8 cellular contexts compared by ENCODE assay signal in the genomic region with DNA sequence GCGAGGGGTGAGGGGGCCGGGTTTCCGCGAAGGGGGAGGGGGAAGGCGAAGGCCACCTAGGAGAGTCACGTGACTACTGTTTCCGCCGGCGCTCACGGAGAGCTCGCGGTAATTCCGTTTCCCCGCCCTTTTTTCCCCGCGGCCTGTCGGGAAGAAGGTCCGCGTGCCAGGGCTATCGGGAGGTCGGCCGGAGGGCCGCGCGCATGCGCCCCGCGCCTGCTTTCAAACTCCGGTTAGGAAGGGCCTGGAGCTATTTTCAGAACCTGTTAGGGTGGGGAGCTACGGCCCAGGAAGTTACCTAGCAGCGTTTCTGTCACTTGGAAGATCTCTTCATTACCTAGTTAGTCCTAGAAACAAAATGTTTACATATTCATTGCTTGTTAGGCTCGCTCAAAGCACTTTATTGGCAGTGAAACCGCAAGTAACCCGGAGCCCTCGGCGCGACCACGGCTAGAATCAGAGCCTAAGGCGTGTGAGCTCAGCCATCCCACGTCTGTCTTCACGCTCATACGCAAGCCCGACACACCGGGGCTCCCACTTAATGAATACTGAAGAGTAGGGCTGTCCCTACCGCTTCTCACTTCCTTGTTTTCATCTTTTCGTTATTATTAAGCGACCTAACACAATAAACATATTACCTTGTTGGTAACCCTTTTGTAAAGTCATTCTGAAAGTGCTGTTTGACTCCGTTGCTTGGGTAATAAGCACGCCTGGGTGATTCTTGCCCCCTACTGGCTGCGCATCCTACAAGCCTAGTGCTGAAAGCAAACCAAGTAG. TPM values are rescaled to one million over a fixed set of nuclear protein-coding genes. Genes with fewer than 3 reads are reported as not detected.
DNase-seq lines count a peak whose midpoint lies in the region; ATAC-seq and TF ChIP-seq lines count a peak whose summit lies in the region.

No MANE protein-coding gene starts in this region.

- peak overlapping the region; percentile 82 to 98 (median 92) for H3K4me3 Mint-ChIP-seq in naive B cell
- peak overlapping the region; percentile 98 for H3K4me3 Mint-ChIP-seq in stimulated activated memory B cell treated with anti-CD40 and anti-IgM and Interleukin-4, amounts not matched to agents 10 μg/mL and 1 μg/mL and 100 μg/mL, for 72 hours

- H3K79me2 ChIP-seq in DOHH2 (ENCODE audit: control insufficient read depth, low read length) (peaks cover 44% of the 10 kb centered on the region), KMS-11 (ENCODE audit: insufficient read depth, low read depth) (peaks cover 39% of the 10 kb centered on the region)

- H3K36me3 ChIP-seq in DOHH2 (ENCODE audit: control insufficient read depth, low read length) (peaks cover 18% of the 10 kb centered on the region), KMS-11 (ENCODE audit: insufficient read depth) (no peaks in the 10 kb centered on the region), Panc1 (ENCODE audit: control insufficient read depth, insufficient read depth, low read length) (peaks cover 2% of the 10 kb centered on the region; the same call in 1 of the 2 replicates)

- peaks cover 17% of the 10 kb centered on the region for H3K4me1 ChIP-seq in DOHH2 (ENCODE audit: control insufficient read depth, low read length)
- no peaks in the 10 kb centered on the region for H3K4me1 ChIP-seq in KMS-11 (ENCODE audit: low read depth, poor library complexity, severe bottlenecking)
- peaks cover 11% of the 10 kb centered on the region for H3K4me1 ChIP-seq in Panc1 (ENCODE audit: control insufficient read depth, insufficient read depth, low read length)

- peaks cover 11 to 25% (median 17%) of the 10 kb centered on the region in 3 donors for H3K4me1 Mint-ChIP-seq in naive B cell
- H3K4me1 Mint-ChIP-seq in stimulated activated memory B cell treated with anti-CD40 and anti-IgM and Interleukin-4, amounts not matched to agents 10 μg/mL and 1 μg/mL and 100 μg/mL, for 72 hours: peaks cover 12% of the 10 kb centered on the region

- H3K4me3 ChIP-seq in DOHH2 (ENCODE audit: low read length) (peak overlapping the region; percentile 87), KMS-11 (IDR thresholded peaks at IDR 0.05; ENCODE audit: insufficient read depth, low read depth, low read length) (no peak overlapping the region), Panc1 (ENCODE audit: low read depth in 2 of 2, low read length in 2 of 2) (peak overlapping the region; percentile 71 to 93)

- peaks cover 15% of the 10 kb centered on the region; the same call in 1 of the 2 replicates for H4K20me1 ChIP-seq in DOHH2 (ENCODE audit: control insufficient read depth, insufficient read depth, low read depth, low read length)
- H4K20me1 ChIP-seq in KMS-11 (ENCODE audit: insufficient read depth): no peaks in the 10 kb centered on the region

- intact Hi-C loops in Panc1 (cut with micrococcal nuclease; ENCODE audit: unreplicated experiment): no loop called here

- TF ChIP-seq CTCF in DOHH2 (IDR thresholded peaks at IDR 0.05; ENCODE audit: low read depth, low read length, poor library complexity, severe bottlenecking) (peak; percentile 76), KMS-11 (conservative IDR thresholded peaks at IDR 0.05; ENCODE audit: low read depth, low read length) (peak; percentile 79), Panc1 (IDR thresholded peaks at IDR 0.05) (peak; percentile 88)

- no peaks in the 10 kb centered on the region for H3K9me3 Mint-ChIP-seq in naive B cell
- no peaks in the 10 kb centered on the region for H3K9me3 Mint-ChIP-seq in stimulated activated memory B cell treated with anti-CD40 and anti-IgM and Interleukin-4, amounts not matched to agents 10 μg/mL and 1 μg/mL and 100 μg/mL, for 72 hours

- H3K27me3 ChIP-seq in DOHH2 (ENCODE audit: control insufficient read depth, low read length): no peaks in the 10 kb centered on the region
- no peaks in the 10 kb centered on the region for H3K27me3 ChIP-seq in KMS-11 (ENCODE audit: insufficient read depth, low read depth)
- H3K27me3 ChIP-seq in Panc1 (ENCODE audit: control insufficient read depth, insufficient read depth, low read length): no peaks in the 10 kb centered on the region

- TSS peak; percentile 97 for BruUV-seq in Panc1 (replicated peaks; lab: Mats Ljungman, UMichigan)

- peaks cover 8% of the 10 kb centered on the region for H3F3A ChIP-seq in DOHH2 (ENCODE audit: control insufficient read depth, insufficient read depth)

- no peaks in the 10 kb centered on the region for H3K36me3 Mint-ChIP-seq in naive B cell
- H3K36me3 Mint-ChIP-seq in stimulated activated memory B cell treated with anti-CD40 and anti-IgM and Interleukin-4, amounts not matched to agents 10 μg/mL and 1 μg/mL and 100 μg/mL, for 72 hours: no peaks in the 10 kb centered on the region

- H3K9me3 ChIP-seq in DOHH2 (ENCODE audit: control insufficient read depth, insufficient read depth, low read length): no peaks in the 10 kb centered on the region
- no peaks in the 10 kb centered on the region for H3K9me3 ChIP-seq in Panc1 (ENCODE audit: control insufficient read depth, insufficient read depth, low read depth, low read length)

- CTCF ChIA-PET in Panc1 (lab: Charles Lee): interaction anchor here (0.6 to 0.8 kb wide), 2 partner anchors 18 to 728 kb away, joined by 3 to 4 read pairs; no protein-coding TSS in a partner anchor

- no peaks in the 10 kb centered on the region for H3K9me2 ChIP-seq in DOHH2 (replicated peaks; ENCODE audit: control insufficient read depth, low read length)

- H3K27ac ChIP-seq in DOHH2 (ENCODE audit: low read depth, low read length) (peak overlapping the region; percentile 94), KMS-11 (peak overlapping the region; percentile 93), Panc1 (ENCODE audit: low read length) (peak overlapping the region; percentile 98)

- POLR2A ChIA-PET in Panc1 (lab: Charles Lee): interaction anchor here (0.5 to 1.3 kb wide), 7 partner anchors 9 to 71 kb away, joined by 3 to 8 read pairs (median 4); partner anchors contain the start of genes KMT5A and RILPL2

- H3K27me3 Mint-ChIP-seq in naive B cell: no peaks in the 10 kb centered on the region
- H3K27me3 Mint-ChIP-seq in stimulated activated memory B cell treated with anti-CD40 and anti-IgM and Interleukin-4, amounts not matched to agents 10 μg/mL and 1 μg/mL and 100 μg/mL, for 72 hours: no peaks in the 10 kb centered on the region

- H2AFZ ChIP-seq in KMS-11 (ENCODE audit: low read depth): peak overlapping the region; percentile 77

- H3K4me2 ChIP-seq in DOHH2 (ENCODE audit: low read length): peak overlapping the region; percentile 92
- H3K4me2 ChIP-seq in KMS-11: peak overlapping the region; percentile 69

- DNase-seq in Panc1 (ENCODE audit: low read depth, low spot score) (peak; percentile 86), activated T-helper 1 cell treated with Interleukin-2 at 50 U/mL for 16 hours (ENCODE audit: low read depth) (peak; percentile 97), fibroblast of gingiva (ENCODE audit: low read depth) (peak; percentile 99), naive B cell (peak; percentile 98)

- peak overlapping the region; percentile 96 to 100 (median 100) for H3K27ac Mint-ChIP-seq in naive B cell
- H3K27ac Mint-ChIP-seq in stimulated activated memory B cell treated with anti-CD40 and anti-IgM and Interleukin-4, amounts not matched to agents 10 μg/mL and 1 μg/mL and 100 μg/mL, for 72 hours: peak overlapping the region; percentile 97

- ATAC-seq in GM21737 (IDR thresholded peaks at IDR 0.05; ENCODE audit: unreplicated experiment): peak; percentile 53
- ATAC-seq in Panc1: peak; percentile 88
- peak; percentile 71 to 72 for ATAC-seq in naive B cell (ENCODE audit: low read depth in 2 of 2)
- ATAC-seq in stimulated activated memory B cell treated with anti-CD40 and anti-IgM and Interleukin-4, amounts not matched to agents 10 μg/mL and 1 μg/mL and 100 μg/mL, for 72 hours: peak; percentile 90

- peak overlapping the region; percentile 69 for H3K9ac ChIP-seq in KMS-11

- in situ Hi-C loops in Panc1 (cut with HindIII; ENCODE audit: low pct_unique_long_range_greater_than_20kb, low sequenced_read_pairs): no loop called here

RNA-seq across cellular contexts. Expression of gene SBNO1, which starts 0.7 kb away (rescaled TPM):
- total RNA-seq in Panc1 (2021; ENCODE audit: unreplicated experiment): 68.7 TPM
- polyA plus RNA-seq in Panc1 (2012; ENCODE audit: insufficient read length): 16.8 TPM
- 10 to 100 TPM; 17.2 to 30.6 (median 24.1) TPM for polyA plus RNA-seq in naive B cell (ENCODE audit: low read depth in 6 of 6)

RNA-seq across cellular contexts. Expression of gene KMT5A, which starts 18.6 kb away (rescaled TPM):
- total RNA-seq in Panc1 (2021; ENCODE audit: unreplicated experiment): 53.0 TPM
- 32.1 TPM for polyA plus RNA-seq in Panc1 (2012; ENCODE audit: insufficient read length)
- polyA plus RNA-seq in naive B cell (ENCODE audit: low read depth in 6 of 6): 1 to 10 TPM in 3 of 6 donors, under 1 TPM in 3; 0.15 to 2.7 (median 1.4) TPM
